In genomic region chr20:37989601-37990001, GRCh38 we compare ENCODE assay signal across 11 cellular contexts. TPM values are rescaled to one million over a fixed set of nuclear protein-coding genes. Genes with fewer than 3 reads are reported as not detected.
A peak's percentile ranks its signal among the peaks of the same experiment; 100 is the strongest.
DNase-seq lines count a peak whose midpoint lies in the region; ATAC-seq and TF ChIP-seq lines count a peak whose summit lies in the region.
"Had no signal": no experiment of that assay in that cellular context is flagged by ENCODE, and none has a peak within 500 bp of the region (broad histone marks: within the 10 kb centered on the region; RNA-seq: fewer than 3 reads in every experiment).

No MANE protein-coding gene starts in this region.

- in situ Hi-C loops in transverse colon (cut with MboI; ENCODE audit: low pct_ligation_motif_present in 1 of 4, low pct_unique_long_range_greater_than_20kb in 1 of 4, low sequenced_read_pairs in 3 of 4), result loop anchor here in 3 of 4 donors (10.0 to 25.0 kb wide), 2 partner anchors 415 to 427 kb away; no protein-coding TSS in a partner anchor

- 19 to 26% (median 25%) methylated on average over 5 of the region's 5 CpGs for WGBS in adrenal gland, 4 donors
- 37 to 57% methylated on average over 2 to 5 of the region's 5 CpGs for WGBS in transverse colon (ENCODE audit: low coverage in 1 of 2), 2 donors

- no peak for ATAC-seq in HG03571 (IDR thresholded peaks at IDR 0.05; ENCODE audit: unreplicated experiment)

- no peak for DNase-seq in activated naive CD4-positive, alpha-beta T cell treated with anti-CD3 and anti-CD28 coated beads, Interleukin-2, amount 10 ng/mL, durations not matched to agents 7 days and 5 days
- no peak for DNase-seq in activated naive CD4-positive, alpha-beta T cell treated with anti-CD3 and anti-CD28 coated beads for 36 hours
- DNase-seq in adrenal gland (peak; percentile 43 to 79 (median 67)), right atrium auricular region (ENCODE audit: low spot score) (no peak), transverse colon (peak; percentile 66), 8988T (no peak)
- DNase-seq in activated CD4-positive, alpha-beta T cell treated with anti-CD3 and anti-CD28 coated beads, Interleukin-2, amount 50 U/mL, for 4 hours, result no peak
- DNase-seq: amniotic stem cell, T-cell had no signal

- TF ChIP-seq EP300 in transverse colon (IDR thresholded peaks at IDR 0.05; ENCODE audit: low read depth), result no peak

- H3K27me3 ChIP-seq in adrenal gland, result no peaks in the 10 kb centered on the region
- no peaks in the 10 kb centered on the region for H3K27me3 ChIP-seq in right atrium auricular region
- H3K27me3 ChIP-seq in transverse colon, result no peaks in the 10 kb centered on the region

- no peaks in the 10 kb centered on the region for H3K9me3 Mint-ChIP-seq in activated naive CD4-positive, alpha-beta T cell treated with anti-CD3 and anti-CD28 coated beads, Interleukin-2, amount 10 ng/mL, durations not matched to agents 7 days and 5 days
- no peaks in the 10 kb centered on the region for H3K9me3 Mint-ChIP-seq in activated naive CD4-positive, alpha-beta T cell treated with anti-CD3 and anti-CD28 coated beads for 36 hours
- H3K9me3 Mint-ChIP-seq: T-cell had no signal

- H3K4me1 ChIP-seq in adrenal gland (replicated peaks in 1 of 2) (peaks cover 25 to 65% of the 10 kb centered on the region in 2 donors), right atrium auricular region (peaks cover 0 to 88% of the 10 kb centered on the region in 2 donors), transverse colon (peaks cover 14 to 63% (median 49%) of the 10 kb centered on the region in 4 donors)

- no peaks in the 10 kb centered on the region for H3K27me3 Mint-ChIP-seq in activated naive CD4-positive, alpha-beta T cell treated with anti-CD3 and anti-CD28 coated beads, Interleukin-2, amount 10 ng/mL, durations not matched to agents 7 days and 5 days
- no peaks in the 10 kb centered on the region for H3K27me3 Mint-ChIP-seq in activated naive CD4-positive, alpha-beta T cell treated with anti-CD3 and anti-CD28 coated beads for 36 hours (ENCODE audit: low read depth)
- H3K27me3 Mint-ChIP-seq: T-cell had no signal

- H3K4me3 ChIP-seq in adrenal gland (no peak overlapping the region), right atrium auricular region (no peak overlapping the region), transverse colon (no peak overlapping the region)
- H3K4me3 ChIP-seq: skin epidermis had no signal

- peaks cover 23% of the 10 kb centered on the region for H3K4me1 Mint-ChIP-seq in activated naive CD4-positive, alpha-beta T cell treated with anti-CD3 and anti-CD28 coated beads, Interleukin-2, amount 10 ng/mL, durations not matched to agents 7 days and 5 days
- H3K4me1 Mint-ChIP-seq in activated naive CD4-positive, alpha-beta T cell treated with anti-CD3 and anti-CD28 coated beads for 36 hours (ENCODE audit: low read depth), result peaks cover 13% of the 10 kb centered on the region

- H3K27ac Mint-ChIP-seq in activated naive CD4-positive, alpha-beta T cell treated with anti-CD3 and anti-CD28 coated beads, Interleukin-2, amount 10 ng/mL, durations not matched to agents 7 days and 5 days, result peak overlapping the region; percentile 84
- H3K27ac Mint-ChIP-seq in activated naive CD4-positive, alpha-beta T cell treated with anti-CD3 and anti-CD28 coated beads for 36 hours, result no peak overlapping the region

- H3K4me3 Mint-ChIP-seq in activated naive CD4-positive, alpha-beta T cell treated with anti-CD3 and anti-CD28 coated beads, Interleukin-2, amount 10 ng/mL, durations not matched to agents 7 days and 5 days, result peak overlapping the region; percentile 14
- no peak overlapping the region for H3K4me3 Mint-ChIP-seq in activated naive CD4-positive, alpha-beta T cell treated with anti-CD3 and anti-CD28 coated beads for 36 hours
- H3K4me3 Mint-ChIP-seq: T-cell had no signal

- H3K27ac ChIP-seq in adrenal gland, result peak overlapping the region in 3 of 5 donors; percentile 37 to 79 (median 49)
- H3K27ac ChIP-seq in right atrium auricular region, result peak overlapping the region; percentile 79 to 91
- H3K27ac ChIP-seq in transverse colon, result peak overlapping the region in 3 of 4 donors; percentile 3 to 61 (median 43)

- H3K9me3 ChIP-seq in adrenal gland (replicated peaks in 1 of 3) (no peaks in the 10 kb centered on the region), right atrium auricular region (no peaks in the 10 kb centered on the region), transverse colon (no peaks in the 10 kb centered on the region)

- intact Hi-C loops in activated naive CD4-positive, alpha-beta T cell treated with anti-CD3 and anti-CD28 coated beads for 36 hours (cut with micrococcal nuclease), result loop anchor here (5.0 kb wide), 1 partner anchor 87 kb away; the partner anchor contains the start of gene VSTM2L
- intact Hi-C loops in adrenal gland (cut with DNase I), result loop anchor here in 1 of 2 donors (10.0 kb wide), 2 partner anchors 65 to 425 kb away; no protein-coding TSS in a partner anchor
- intact Hi-C loops in transverse colon (cut with DNase I; ENCODE audit: low total_unique reads), result loop anchor here (5.0 to 10.0 kb wide), 3 partner anchors 235 to 605 kb away; no protein-coding TSS in a partner anchor

- TF ChIP-seq POLR2A in adrenal gland (IDR thresholded peaks at IDR 0.05), result no peak
- no peak for TF ChIP-seq POLR2A in transverse colon (IDR thresholded peaks at IDR 0.05)

- H3K36me3 ChIP-seq in adrenal gland (replicated peaks in 1 of 2) (peaks cover 0 to 2% of the 10 kb centered on the region in 2 donors), right atrium auricular region (no peaks in the 10 kb centered on the region), transverse colon (no peaks in the 10 kb centered on the region)

- CTCF ChIA-PET in activated naive CD4-positive, alpha-beta T cell treated with anti-CD3 and anti-CD28 coated beads, Interleukin-2, amount 10 ng/mL, durations not matched to agents 7 days and 5 days (lab: Charles Lee), result no interaction called here
- CTCF ChIA-PET in activated naive CD4-positive, alpha-beta T cell treated with anti-CD3 and anti-CD28 coated beads for 36 hours (lab: Charles Lee), result no interaction called here

- no peak for TF ChIP-seq CTCF in adrenal gland (IDR thresholded peaks at IDR 0.05)
- no peak for TF ChIP-seq CTCF in right atrium auricular region (IDR thresholded peaks at IDR 0.05)
- TF ChIP-seq CTCF in transverse colon (IDR thresholded peaks at IDR 0.05), result no peak

- H3K36me3 Mint-ChIP-seq in activated naive CD4-positive, alpha-beta T cell treated with anti-CD3 and anti-CD28 coated beads, Interleukin-2, amount 10 ng/mL, durations not matched to agents 7 days and 5 days, result peaks cover 21% of the 10 kb centered on the region
- H3K36me3 Mint-ChIP-seq in activated naive CD4-positive, alpha-beta T cell treated with anti-CD3 and anti-CD28 coated beads for 36 hours (ENCODE audit: low read depth), result peaks cover 45% of the 10 kb centered on the region

RNA-seq across cellular contexts. Expression of gene TTI1, which starts 43.7 kb away (rescaled TPM):
- 10 to 100 TPM; 32.8 to 36.2 TPM for total RNA-seq in activated naive CD4-positive, alpha-beta T cell treated with anti-CD3 and anti-CD28 coated beads for 36 hours
- total RNA-seq in adrenal gland (10 to 100 TPM; 12.7 to 28.0 (median 20.2) TPM), right atrium auricular region (10 to 100 TPM; 10.8 to 11.5 TPM), transverse colon (10 to 100 TPM in 2 of 4 donors, 1 to 10 TPM in 2; 4.5 to 19.5 (median 9.4) TPM)
- polyA plus RNA-seq in adrenal gland, result 10 to 100 TPM; 12.5 to 21.6 (median 15.2) TPM

RNA-seq across cellular contexts. Expression of gene RPRD1B, which starts 43.9 kb away (rescaled TPM):
- 10 to 100 TPM; 31.6 to 32.7 TPM for total RNA-seq in activated naive CD4-positive, alpha-beta T cell treated with anti-CD3 and anti-CD28 coated beads for 36 hours
- 10 to 100 TPM; 16.5 to 36.3 (median 29.4) TPM for total RNA-seq in adrenal gland
- 10 to 100 TPM in 1 of 3 donors, 1 to 10 TPM in 2; 5.9 to 36.4 (median 6.8) TPM for polyA plus RNA-seq in adrenal gland
- 10 to 100 TPM; 60.1 to 75.8 TPM for total RNA-seq in right atrium auricular region
- 10 to 100 TPM; 16.5 to 35.9 (median 21.0) TPM for total RNA-seq in transverse colon

Comparison
In these comparisons a context has a peak if more than half of its experiments do, and no peak if none do; other contexts are left out.
1. DNase-seq: peak in adrenal gland (7 of 7) and transverse colon (single experiment); none in activated naive CD4-positive, alpha-beta T cell treated with anti-CD3 and anti-CD28 coated beads, Interleukin-2, amount 10 ng/mL, durations not matched to agents 7 days and 5 days (single experiment), activated naive CD4-positive, alpha-beta T cell treated with anti-CD3 and anti-CD28 coated beads for 36 hours (single experiment), right atrium auricular region (single experiment), 8988T (single experiment) and activated CD4-positive, alpha-beta T cell treated with anti-CD3 and anti-CD28 coated beads, Interleukin-2, amount 50 U/mL, for 4 hours (0 of 2).
2. Peak in every context shown above with its lines, with median percentiles within 50 percentile points of each other: H3K27ac ChIP-seq.